In the genomic region with DNA sequence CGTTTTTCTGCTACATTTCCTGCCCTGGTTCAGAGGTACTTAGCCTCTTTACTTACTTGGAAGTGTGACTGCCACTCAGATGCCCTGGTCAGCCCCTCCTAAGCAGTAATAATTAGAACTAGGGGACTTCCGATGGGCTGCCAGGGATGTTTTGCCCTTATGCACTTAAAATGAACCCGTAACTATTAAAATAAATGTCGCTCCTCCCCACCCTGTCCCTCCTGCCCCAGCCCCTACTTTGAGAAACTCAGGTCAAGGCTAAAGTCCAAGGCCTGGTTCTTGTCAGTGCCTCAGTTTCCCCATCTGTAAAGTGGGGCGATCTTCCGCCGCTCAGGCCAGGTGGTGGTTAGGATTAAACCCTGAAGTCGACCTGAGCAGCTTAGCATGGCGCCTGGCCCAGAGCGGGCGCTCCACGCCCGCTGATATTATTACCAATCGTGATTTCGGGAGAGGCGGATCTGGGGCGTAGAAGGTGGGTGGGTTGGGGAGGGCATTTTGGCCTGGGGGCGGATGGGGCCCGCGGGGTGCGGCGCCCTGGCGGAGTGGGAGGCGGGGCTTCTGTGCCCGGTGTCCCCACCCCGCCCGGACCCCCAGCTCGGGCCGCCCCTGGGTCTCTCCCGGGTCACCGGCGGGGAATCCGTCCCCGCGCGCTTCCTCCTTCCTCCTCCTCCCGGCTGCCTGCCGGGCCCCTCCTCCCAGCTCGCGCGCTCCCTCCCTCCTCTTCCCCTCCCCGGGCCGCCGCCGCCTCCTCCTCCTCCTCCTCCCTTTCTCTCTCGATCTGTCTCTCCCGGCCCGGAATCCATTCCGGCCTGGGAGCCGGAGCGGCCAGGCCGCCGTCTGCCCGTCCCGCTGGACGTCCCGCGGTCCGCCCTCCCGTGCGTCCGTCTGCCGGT, we compare ENCODE assay signal across 1 cellular context.
A peak's percentile ranks its signal among the peaks of the same experiment; 100 is the strongest.
TF ChIP-seq lines count a peak whose summit lies in the region.

A gene (plus strand): TSS at position 802 of the 893 bp plus-strand sequence. CDS start 38,014 bp downstream, outside the sequence.

TF ChIP-seq in HepG2, 621 proteins besides CTCF, POLR2A, EP300 and RAD21 (continued from another document and continues in another):
- TF ChIP-seq, protein P1, sequence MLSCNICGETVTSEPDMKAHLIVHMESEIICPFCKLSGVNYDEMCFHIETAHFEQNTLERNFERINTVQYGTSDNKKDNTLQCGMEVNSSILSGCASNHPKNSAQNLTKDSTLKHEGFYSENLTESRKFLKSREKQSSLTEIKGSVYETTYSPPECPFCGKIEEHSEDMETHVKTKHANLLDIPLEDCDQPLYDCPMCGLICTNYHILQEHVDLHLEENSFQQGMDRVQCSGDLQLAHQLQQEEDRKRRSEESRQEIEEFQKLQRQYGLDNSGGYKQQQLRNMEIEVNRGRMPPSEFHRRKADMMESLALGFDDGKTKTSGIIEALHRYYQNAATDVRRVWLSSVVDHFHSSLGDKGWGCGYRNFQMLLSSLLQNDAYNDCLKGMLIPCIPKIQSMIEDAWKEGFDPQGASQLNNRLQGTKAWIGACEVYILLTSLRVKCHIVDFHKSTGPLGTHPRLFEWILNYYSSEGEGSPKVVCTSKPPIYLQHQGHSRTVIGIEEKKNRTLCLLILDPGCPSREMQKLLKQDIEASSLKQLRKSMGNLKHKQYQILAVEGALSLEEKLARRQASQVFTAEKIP (CRISPR knock-in tag; IDR thresholded peaks at IDR 0.05; ENCODE audit: borderline replicate concordance), result no peak
- TF ChIP-seq ZNF570 (CRISPR knock-in tag; IDR thresholded peaks at IDR 0.05; ENCODE audit: borderline replicate concordance) (no peak), FOXK1 (CRISPR knock-in tag; IDR thresholded peaks at IDR 0.05; ENCODE audit: borderline replicate concordance, low read depth) (0 out of 2 replicates have a peak, but pooled peaks have one; percentile 3), ZNF724P (CRISPR knock-in tag; IDR thresholded peaks at IDR 0.05; ENCODE audit: borderline replicate concordance) (peak; percentile 38; the same call in 1 of the 2 replicates), RFXAP (CRISPR knock-in tag; IDR thresholded peaks at IDR 0.05; ENCODE audit: borderline replicate concordance) (peak; percentile 23; the same call in 1 of the 2 replicates), SMYD3 (CRISPR knock-in tag; IDR thresholded peaks at IDR 0.05) (no peak), ZNF616 (CRISPR knock-in tag; IDR thresholded peaks at IDR 0.05; ENCODE audit: low read depth) (0 out of 2 replicates have a peak, but pooled peaks have one; percentile 29), ZFP36L2 (CRISPR knock-in tag; IDR thresholded peaks at IDR 0.05) (no peak), ZNF253 (CRISPR knock-in tag; IDR thresholded peaks at IDR 0.05; ENCODE audit: borderline replicate concordance) (0 out of 2 replicates have a peak, but pooled peaks have one; percentile 45), IKZF4 (CRISPR knock-in tag; IDR thresholded peaks at IDR 0.05; ENCODE audit: borderline replicate concordance, low read depth, not compliant biosample characterization) (peak; percentile 78), HOXD1 (CRISPR knock-in tag; IDR thresholded peaks at IDR 0.05) (no peak), BHLHE40 (IDR thresholded peaks at IDR 0.05; ENCODE audit: low read length) (no peak), ZNF296 (CRISPR knock-in tag; conservative IDR thresholded peaks at IDR 0.05) (peak; percentile 79; the same call in 1 of the 2 replicates), ZNF230 (CRISPR knock-in tag; IDR thresholded peaks at IDR 0.05) (no peak), SALL2 (CRISPR knock-in tag; IDR thresholded peaks at IDR 0.05) (no peak), SNAPC2 (CRISPR knock-in tag; IDR thresholded peaks at IDR 0.05) (peak; percentile 44; the same call in 1 of the 2 replicates), ZNF460 (CRISPR knock-in tag; IDR thresholded peaks at IDR 0.05; ENCODE audit: borderline replicate concordance) (no peak), ZNF747 (CRISPR knock-in tag; IDR thresholded peaks at IDR 0.05; ENCODE audit: borderline replicate concordance) (peak; percentile 61; the same call in 1 of the 2 replicates), KLF12 (CRISPR knock-in tag; IDR thresholded peaks at IDR 0.05; ENCODE audit: borderline replicate concordance) (no peak), ZSCAN30 (CRISPR knock-in tag; IDR thresholded peaks at IDR 0.05) (peak; percentile 3; the same call in 1 of the 2 replicates), NCOA1 (CRISPR knock-in tag; IDR thresholded peaks at IDR 0.05) (no peak), ZFP1 (CRISPR knock-in tag; IDR thresholded peaks at IDR 0.05) (no peak), ZBTB1 (CRISPR knock-in tag; IDR thresholded peaks at IDR 0.05; ENCODE audit: borderline replicate concordance) (no peak)
- TF ChIP-seq, protein P2, sequence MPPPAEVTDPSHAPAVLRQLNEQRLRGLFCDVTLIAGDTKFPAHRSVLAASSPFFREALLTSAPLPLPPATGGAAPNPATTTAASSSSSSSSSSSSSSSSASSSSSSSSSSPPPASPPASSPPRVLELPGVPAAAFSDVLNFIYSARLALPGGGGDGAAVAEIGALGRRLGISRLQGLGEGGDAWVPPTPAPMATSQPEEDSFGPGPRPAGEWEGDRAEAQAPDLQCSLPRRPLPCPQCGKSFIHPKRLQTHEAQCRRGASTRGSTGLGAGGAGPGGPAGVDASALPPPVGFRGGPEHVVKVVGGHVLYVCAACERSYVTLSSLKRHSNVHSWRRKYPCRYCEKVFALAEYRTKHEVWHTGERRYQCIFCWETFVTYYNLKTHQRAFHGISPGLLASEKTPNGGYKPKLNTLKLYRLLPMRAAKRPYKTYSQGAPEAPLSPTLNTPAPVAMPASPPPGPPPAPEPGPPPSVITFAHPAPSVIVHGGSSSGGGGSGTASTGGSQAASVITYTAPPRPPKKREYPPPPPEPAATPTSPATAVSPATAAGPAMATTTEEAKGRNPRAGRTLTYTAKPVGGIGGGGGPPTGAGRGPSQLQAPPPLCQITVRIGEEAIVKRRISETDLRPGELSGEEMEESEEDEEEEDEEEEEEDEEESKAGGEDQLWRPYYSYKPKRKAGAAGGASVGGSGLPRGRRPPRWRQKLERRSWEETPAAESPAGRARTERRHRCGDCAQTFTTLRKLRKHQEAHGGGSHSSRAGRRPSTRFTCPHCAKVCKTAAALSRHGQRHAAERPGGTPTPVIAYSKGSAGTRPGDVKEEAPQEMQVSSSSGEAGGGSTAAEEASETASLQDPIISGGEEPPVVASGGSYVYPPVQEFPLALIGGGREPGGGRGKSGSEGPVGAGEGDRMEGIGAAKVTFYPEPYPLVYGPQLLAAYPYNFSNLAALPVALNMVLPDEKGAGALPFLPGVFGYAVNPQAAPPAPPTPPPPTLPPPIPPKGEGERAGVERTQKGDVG (CRISPR knock-in tag; IDR thresholded peaks at IDR 0.05; ENCODE audit: borderline replicate concordance), result peak; percentile 72; the same call in 1 of the 2 replicates
- TF ChIP-seq, protein P3, sequence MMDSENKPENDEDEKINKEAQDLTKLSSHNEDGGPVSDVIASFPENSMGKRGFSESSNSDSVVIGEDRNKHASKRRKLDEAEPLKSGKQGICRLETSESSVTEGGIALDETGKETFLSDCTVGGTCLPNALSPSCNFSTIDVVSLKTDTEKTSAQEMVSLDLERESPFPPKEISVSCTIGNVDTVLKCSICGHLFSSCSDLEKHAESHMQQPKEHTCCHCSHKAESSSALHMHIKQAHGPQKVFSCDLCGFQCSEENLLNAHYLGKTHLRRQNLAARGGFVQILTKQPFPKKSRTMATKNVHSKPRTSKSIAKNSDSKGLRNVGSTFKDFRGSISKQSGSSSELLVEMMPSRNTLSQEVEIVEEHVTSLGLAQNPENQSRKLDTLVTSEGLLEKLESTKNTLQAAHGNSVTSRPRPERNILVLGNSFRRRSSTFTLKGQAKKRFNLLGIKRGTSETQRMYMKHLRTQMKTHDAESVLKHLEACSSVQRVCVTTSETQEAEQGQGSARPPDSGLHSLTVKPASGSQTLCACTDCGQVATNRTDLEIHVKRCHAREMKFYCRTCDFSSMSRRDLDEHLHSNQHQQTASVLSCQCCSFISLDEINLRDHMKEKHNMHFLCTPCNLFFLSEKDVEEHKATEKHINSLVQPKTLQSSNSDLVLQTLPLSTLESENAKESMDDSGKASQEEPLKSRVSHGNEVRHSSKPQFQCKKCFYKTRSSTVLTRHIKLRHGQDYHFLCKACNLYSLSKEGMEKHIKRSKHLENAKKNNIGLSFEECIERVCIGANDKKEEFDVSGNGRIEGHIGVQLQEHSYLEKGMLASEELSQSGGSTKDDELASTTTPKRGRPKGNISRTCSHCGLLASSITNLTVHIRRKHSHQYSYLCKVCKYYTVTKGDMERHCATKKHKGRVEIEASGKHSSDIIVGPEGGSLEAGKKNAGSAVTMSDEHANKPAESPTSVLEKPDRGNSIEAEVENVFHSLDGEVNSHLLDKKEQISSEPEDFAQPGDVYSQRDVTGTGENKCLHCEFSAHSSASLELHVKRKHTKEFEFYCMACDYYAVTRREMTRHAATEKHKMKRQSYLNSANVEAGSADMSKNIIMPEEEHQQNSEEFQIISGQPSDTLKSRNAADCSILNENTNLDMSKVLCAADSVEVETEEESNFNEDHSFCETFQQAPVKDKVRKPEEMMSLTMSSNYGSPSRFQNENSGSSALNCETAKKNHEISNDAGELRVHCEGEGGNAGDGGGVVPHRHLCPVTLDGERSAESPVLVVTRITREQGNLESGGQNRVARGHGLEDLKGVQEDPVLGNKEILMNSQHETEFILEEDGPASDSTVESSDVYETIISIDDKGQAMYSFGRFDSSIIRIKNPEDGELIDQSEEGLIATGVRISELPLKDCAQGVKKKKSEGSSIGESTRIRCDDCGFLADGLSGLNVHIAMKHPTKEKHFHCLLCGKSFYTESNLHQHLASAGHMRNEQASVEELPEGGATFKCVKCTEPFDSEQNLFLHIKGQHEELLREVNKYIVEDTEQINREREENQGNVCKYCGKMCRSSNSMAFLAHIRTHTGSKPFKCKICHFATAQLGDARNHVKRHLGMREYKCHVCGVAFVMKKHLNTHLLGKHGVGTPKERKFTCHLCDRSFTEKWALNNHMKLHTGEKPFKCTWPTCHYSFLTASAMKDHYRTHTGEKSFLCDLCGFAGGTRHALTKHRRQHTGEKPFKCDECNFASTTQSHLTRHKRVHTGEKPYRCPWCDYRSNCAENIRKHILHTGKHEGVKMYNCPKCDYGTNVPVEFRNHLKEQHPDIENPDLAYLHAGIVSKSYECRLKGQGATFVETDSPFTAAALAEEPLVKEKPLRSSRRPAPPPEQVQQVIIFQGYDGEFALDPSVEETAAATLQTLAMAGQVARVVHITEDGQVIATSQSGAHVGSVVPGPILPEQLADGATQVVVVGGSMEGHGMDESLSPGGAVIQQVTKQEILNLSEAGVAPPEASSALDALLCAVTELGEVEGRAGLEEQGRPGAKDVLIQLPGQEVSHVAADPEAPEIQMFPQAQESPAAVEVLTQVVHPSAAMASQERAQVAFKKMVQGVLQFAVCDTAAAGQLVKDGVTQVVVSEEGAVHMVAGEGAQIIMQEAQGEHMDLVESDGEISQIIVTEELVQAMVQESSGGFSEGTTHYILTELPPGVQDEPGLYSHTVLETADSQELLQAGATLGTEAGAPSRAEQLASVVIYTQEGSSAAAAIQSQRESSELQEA (CRISPR knock-in tag; IDR thresholded peaks at IDR 0.05; ENCODE audit: not compliant biosample characterization), result no peak
- TF ChIP-seq, protein P4, sequence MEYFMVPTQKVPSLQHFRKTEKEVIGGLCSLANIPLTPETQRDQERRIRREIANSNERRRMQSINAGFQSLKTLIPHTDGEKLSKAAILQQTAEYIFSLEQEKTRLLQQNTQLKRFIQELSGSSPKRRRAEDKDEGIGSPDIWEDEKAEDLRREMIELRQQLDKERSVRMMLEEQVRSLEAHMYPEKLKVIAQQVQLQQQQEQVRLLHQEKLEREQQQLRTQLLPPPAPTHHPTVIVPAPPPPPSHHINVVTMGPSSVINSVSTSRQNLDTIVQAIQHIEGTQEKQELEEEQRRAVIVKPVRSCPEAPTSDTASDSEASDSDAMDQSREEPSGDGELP (IDR thresholded peaks at IDR 0.05; ENCODE audit: borderline replicate concordance, low read depth), result peak; percentile 24; the same call in 1 of the 2 replicates
- TF ChIP-seq, protein P5, sequence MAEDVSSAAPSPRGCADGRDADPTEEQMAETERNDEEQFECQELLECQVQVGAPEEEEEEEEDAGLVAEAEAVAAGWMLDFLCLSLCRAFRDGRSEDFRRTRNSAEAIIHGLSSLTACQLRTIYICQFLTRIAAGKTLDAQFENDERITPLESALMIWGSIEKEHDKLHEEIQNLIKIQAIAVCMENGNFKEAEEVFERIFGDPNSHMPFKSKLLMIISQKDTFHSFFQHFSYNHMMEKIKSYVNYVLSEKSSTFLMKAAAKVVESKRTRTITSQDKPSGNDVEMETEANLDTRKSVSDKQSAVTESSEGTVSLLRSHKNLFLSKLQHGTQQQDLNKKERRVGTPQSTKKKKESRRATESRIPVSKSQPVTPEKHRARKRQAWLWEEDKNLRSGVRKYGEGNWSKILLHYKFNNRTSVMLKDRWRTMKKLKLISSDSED (CRISPR knock-in tag; IDR thresholded peaks at IDR 0.05), result 0 out of 2 replicates have a peak, but pooled peaks have one; percentile 59
- TF ChIP-seq, protein P6, sequence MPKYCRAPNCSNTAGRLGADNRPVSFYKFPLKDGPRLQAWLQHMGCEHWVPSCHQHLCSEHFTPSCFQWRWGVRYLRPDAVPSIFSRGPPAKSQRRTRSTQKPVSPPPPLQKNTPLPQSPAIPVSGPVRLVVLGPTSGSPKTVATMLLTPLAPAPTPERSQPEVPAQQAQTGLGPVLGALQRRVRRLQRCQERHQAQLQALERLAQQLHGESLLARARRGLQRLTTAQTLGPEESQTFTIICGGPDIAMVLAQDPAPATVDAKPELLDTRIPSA (CRISPR knock-in tag; IDR thresholded peaks at IDR 0.05; ENCODE audit: borderline replicate concordance), result 0 out of 2 replicates have a peak, but pooled peaks have one; percentile 9
- TF ChIP-seq, protein P7, sequence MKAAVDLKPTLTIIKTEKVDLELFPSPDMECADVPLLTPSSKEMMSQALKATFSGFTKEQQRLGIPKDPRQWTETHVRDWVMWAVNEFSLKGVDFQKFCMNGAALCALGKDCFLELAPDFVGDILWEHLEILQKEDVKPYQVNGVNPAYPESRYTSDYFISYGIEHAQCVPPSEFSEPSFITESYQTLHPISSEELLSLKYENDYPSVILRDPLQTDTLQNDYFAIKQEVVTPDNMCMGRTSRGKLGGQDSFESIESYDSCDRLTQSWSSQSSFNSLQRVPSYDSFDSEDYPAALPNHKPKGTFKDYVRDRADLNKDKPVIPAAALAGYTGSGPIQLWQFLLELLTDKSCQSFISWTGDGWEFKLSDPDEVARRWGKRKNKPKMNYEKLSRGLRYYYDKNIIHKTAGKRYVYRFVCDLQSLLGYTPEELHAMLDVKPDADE (CRISPR knock-in tag; IDR thresholded peaks at IDR 0.05), result no peak
